In genomic region chr16:57694556-57695377, GRCh38 we compare ENCODE assay signal across 8 cellular contexts. TPM values are rescaled to one million over a fixed set of nuclear protein-coding genes. Genes with fewer than 3 reads are reported as not detected.
DNase-seq lines count a peak whose midpoint lies in the region; ATAC-seq, FAIRE-seq and TF ChIP-seq lines count a peak whose summit lies in the region.

Gene DRC7 (plus strand): TSS chr16:57694806. CDS start chr16:57697950, 3,144 bp downstream.

- peaks cover 0 to 4% of the 10 kb centered on the region in 2 donors for H3K4me1 ChIP-seq in kidney (ENCODE audit: control insufficient read depth in 1 of 2, insufficient read depth in 1 of 2, low read depth in 1 of 2, low read length in 2 of 2)

- H3K9me3 Mint-ChIP-seq in activated CD4-positive, alpha-beta T cell treated with anti-CD3 and anti-CD28 coated beads for 36 hours (ENCODE audit: low read depth): no peaks in the 10 kb centered on the region
- no peaks in the 10 kb centered on the region for H3K9me3 Mint-ChIP-seq in central memory CD8-positive, alpha-beta T cell

- H3K27ac Mint-ChIP-seq in activated CD4-positive, alpha-beta T cell treated with anti-CD3 and anti-CD28 coated beads for 36 hours: peak within 1 kb of the TSS; percentile 24
- no peak within 1 kb of the TSS for H3K27ac Mint-ChIP-seq in central memory CD8-positive, alpha-beta T cell (ENCODE audit: low read depth)

- peak within 1 kb of the TSS; percentile 6 for H3K4me3 Mint-ChIP-seq in activated CD4-positive, alpha-beta T cell treated with anti-CD3 and anti-CD28 coated beads for 36 hours
- peak within 1 kb of the TSS; percentile 14 for H3K4me3 Mint-ChIP-seq in central memory CD8-positive, alpha-beta T cell

- no peaks in the 10 kb centered on the region for H3K36me3 Mint-ChIP-seq in activated CD4-positive, alpha-beta T cell treated with anti-CD3 and anti-CD28 coated beads for 36 hours (ENCODE audit: low read depth)
- peaks cover 2% of the 10 kb centered on the region for H3K36me3 Mint-ChIP-seq in central memory CD8-positive, alpha-beta T cell (ENCODE audit: insufficient read depth)

- no peaks in the 10 kb centered on the region for H3K36me3 ChIP-seq in kidney (ENCODE audit: control insufficient read depth in 1 of 2, insufficient read depth in 2 of 2, low read length in 2 of 2)

- peak; percentile 40 for DNase-seq in activated CD4-positive, alpha-beta T cell treated with anti-CD3 and anti-CD28 coated beads for 36 hours
- no peak for DNase-seq in activated CD4-positive, alpha-beta T cell treated with anti-CD3 and anti-CD28 coated beads for 1 hour
- peak; percentile 38 for DNase-seq in RPMI7951 (ENCODE audit: low read depth)
- DNase-seq in central memory CD8-positive, alpha-beta T cell (ENCODE audit: low spot score in 2 of 2): no peak
- DNase-seq in kidney: no peak
- peak in 30 of 49 donors; percentile 2 to 59 (median 20) for DNase-seq in substantia nigra (lab: John Stamatoyannopoulos, UW)

- peaks cover 11% of the 10 kb centered on the region for H3K4me1 Mint-ChIP-seq in activated CD4-positive, alpha-beta T cell treated with anti-CD3 and anti-CD28 coated beads for 36 hours
- peaks cover 8% of the 10 kb centered on the region for H3K4me1 Mint-ChIP-seq in central memory CD8-positive, alpha-beta T cell

- intact Hi-C loops in activated CD4-positive, alpha-beta T cell treated with anti-CD3 and anti-CD28 coated beads for 36 hours (cut with DNase I, micrococcal nuclease): no loop called here
- intact Hi-C loops in kidney (cut with DNase I): no loop called here

- TF ChIP-seq CTCF in kidney (IDR thresholded peaks at IDR 0.05; ENCODE audit: borderline replicate concordance, extremely low read depth, insufficient read depth): no peak

- CTCF ChIA-PET in activated CD4-positive, alpha-beta T cell treated with anti-CD3 and anti-CD28 coated beads for 36 hours (lab: Charles Lee): interaction anchor here (0.5 kb wide), 1 partner anchor 62 kb away, joined by 3 read pairs; no protein-coding TSS in a partner anchor

- no peaks in the 10 kb centered on the region for H3K9me3 ChIP-seq in kidney (ENCODE audit: control insufficient read depth in 1 of 2, low read length in 2 of 2)

- no peaks in the 10 kb centered on the region for H3K27me3 Mint-ChIP-seq in activated CD4-positive, alpha-beta T cell treated with anti-CD3 and anti-CD28 coated beads for 36 hours
- peaks cover 14% of the 10 kb centered on the region for H3K27me3 Mint-ChIP-seq in central memory CD8-positive, alpha-beta T cell

- ATAC-seq in activated CD4-positive, alpha-beta T cell treated with anti-CD3 and anti-CD28 coated beads for 36 hours: peak; percentile 68
- ATAC-seq in central memory CD8-positive, alpha-beta T cell (replicated peaks; ENCODE audit: extremely low read depth, poor library complexity, severe bottlenecking): no peak
- no peak for ATAC-seq in GM21447 (IDR thresholded peaks at IDR 0.05; ENCODE audit: unreplicated experiment)

- no peak for TF ChIP-seq RAD21 in Ishikawa (IDR thresholded peaks at IDR 0.05; ENCODE audit: low read depth)

- POLR2A ChIA-PET in activated CD4-positive, alpha-beta T cell treated with anti-CD3 and anti-CD28 coated beads for 36 hours (lab: Charles Lee): no interaction called here

- H3K4me3 ChIP-seq in kidney (ENCODE audit: low read length in 2 of 2): peak within 1 kb of the TSS; percentile 35 to 53

- H3K9ac ChIP-seq in kidney (ENCODE audit: low read length in 2 of 2): no peak within 1 kb of the TSS

- no peak for FAIRE-seq in kidney (lab: Jason Lieb, UNC)

- H3K27ac ChIP-seq in kidney (ENCODE audit: low read depth in 2 of 2, low read length in 2 of 2): no peak within 1 kb of the TSS
- H3K27ac ChIP-seq in substantia nigra (ENCODE audit: low read depth, low read length, poor library complexity, severe bottlenecking): no peak within 1 kb of the TSS

- no peak for TF ChIP-seq EP300 in Ishikawa (IDR thresholded peaks at IDR 0.05; ENCODE audit: borderline replicate concordance)

TF ChIP-seq in Ishikawa, 13 proteins besides CTCF, POLR2A, EP300 and RAD21:
- TF ChIP-seq YY1 (IDR thresholded peaks at IDR 0.05; ENCODE audit: low read depth): 0 out of 2 replicates have a peak, but pooled peaks have one; percentile 19
- TF ChIP-seq TCF12 (IDR thresholded peaks at IDR 0.05; ENCODE audit: low read depth): no peak

RNA-seq across cellular contexts. Expression of gene DRC7, which starts in this region (rescaled TPM):
- under 1 TPM in 1 of 2 experiments, not detected in 1; 0.05 TPM for total RNA-seq in activated CD4-positive, alpha-beta T cell treated with anti-CD3 and anti-CD28 coated beads for 36 hours
- total RNA-seq in RPMI7951 (2014; rRNA removed; shearing (Covaris generic)): not detected in 2 replicates
- total RNA-seq in kidney: 3.2 TPM
- polyA plus RNA-seq in kidney (ENCODE audit: insufficient read depth, low read depth, low replicate concordance): 1.8 TPM

Comparison
In these comparisons a context has a peak if more than half of its experiments do, and no peak if none do; other contexts are left out.
1. Peak in DNase-seq and ATAC-seq in activated CD4-positive, alpha-beta T cell treated with anti-CD3 and anti-CD28 coated beads for 36 hours; RNA of the gene not detected or under 1 TPM.
2. Peak in DNase-seq in RPMI7951; RNA of the gene not detected or under 1 TPM.
3. DNase-seq: peak in substantia nigra (30 of 49); none in activated CD4-positive, alpha-beta T cell treated with anti-CD3 and anti-CD28 coated beads for 1 hour (single experiment), central memory CD8-positive, alpha-beta T cell (0 of 2) and kidney (single experiment).